Comparison of ENCODE assay signal across 10 cellular contexts in the genomic region with DNA sequence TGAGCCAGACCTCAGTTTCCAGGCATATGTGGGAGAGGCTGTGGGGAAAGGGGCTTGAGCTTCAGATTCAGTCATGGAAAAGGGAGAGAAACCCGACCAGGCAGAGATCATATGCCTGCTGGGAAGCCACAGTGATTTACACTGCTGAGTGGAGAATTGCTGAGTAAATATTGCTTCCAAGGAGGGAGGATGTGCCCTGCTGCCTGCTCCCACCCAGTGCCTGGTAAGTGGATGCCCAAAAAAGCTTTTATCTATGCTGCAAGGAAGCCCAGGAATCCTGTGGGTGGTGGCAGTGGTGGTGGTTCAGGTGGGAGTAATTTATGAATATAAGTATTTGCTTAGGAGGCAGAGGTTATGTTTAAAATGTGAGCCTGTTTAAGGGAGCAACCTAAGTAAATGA. TPM values are rescaled to one million over a fixed set of nuclear protein-coding genes. Genes with fewer than 3 reads are reported as not detected.
A peak's percentile ranks its signal among the peaks of the same experiment; 100 is the strongest.
DNase-seq lines count a peak whose midpoint lies in the region; ATAC-seq and TF ChIP-seq lines count a peak whose summit lies in the region.
"Had no signal": no experiment of that assay in that cellular context is flagged by ENCODE, and none has a peak within 500 bp of the region (broad histone marks: within the 10 kb centered on the region; RNA-seq: fewer than 3 reads in every experiment).

No MANE protein-coding gene starts in this region.

- no peak for TF ChIP-seq CTCF in esophagus muscularis mucosa (IDR thresholded peaks at IDR 0.05)
- no peak for TF ChIP-seq CTCF in dorsolateral prefrontal cortex (IDR thresholded peaks at IDR 0.05 in 54 of 56, conservative IDR thresholded peaks at IDR 0.05 in 2 of 56; ENCODE audit: low read depth in 1 of 56, partially characterized antibody in 56 of 56)

- no peaks in the 10 kb centered on the region for H3K27me3 ChIP-seq in esophagus muscularis mucosa
- no peaks in the 10 kb centered on the region for H3K27me3 ChIP-seq in rectal smooth muscle tissue (ENCODE audit: control insufficient read depth, insufficient read depth, low read length)
- no peaks in the 10 kb centered on the region for H3K27me3 ChIP-seq in dorsolateral prefrontal cortex

- TF ChIP-seq POLR2A in esophagus muscularis mucosa (IDR thresholded peaks at IDR 0.05; ENCODE audit: low read depth), result no peak

- H3K4me3 ChIP-seq in esophagus muscularis mucosa, result no peak overlapping the region
- no peak overlapping the region for H3K4me3 ChIP-seq in rectal smooth muscle tissue (ENCODE audit: low read length)
- H3K4me3 ChIP-seq in dorsolateral prefrontal cortex, result no peak overlapping the region

- peak; percentile 57 for DNase-seq in NCI-H345 (lab: John Stamatoyannopoulos, UW)
- DNase-seq in esophagus muscularis mucosa (ENCODE audit: extremely low spot score), result no peak
- no peak for DNase-seq in dorsolateral prefrontal cortex
- no peak for DNase-seq in activated gamma-delta T cell (lab: John Stamatoyannopoulos, UW)
- DNase-seq: activated T-cell treated with anti-CD3 and anti-CD28 coated beads, Interleukin-2, amount 50 U/mL, for 4 hours; stimulated activated CD8-positive, alpha-beta memory T cell treated with anti-CD3 and anti-CD28 coated beads, Interleukin-4, amount 100 ng/mL, for 48 hours had no signal

- TF ChIP-seq EP300 in esophagus muscularis mucosa (IDR thresholded peaks at IDR 0.05), result no peak

- no peaks in the 10 kb centered on the region for H3K9me3 ChIP-seq in esophagus muscularis mucosa

- H3K9ac ChIP-seq in rectal smooth muscle tissue (ENCODE audit: low read length), result no peak overlapping the region

- 38% methylated on average over 1 of the region's 1 CpG for WGBS in esophagus muscularis mucosa

- intact Hi-C loops in esophagus muscularis mucosa (cut with DNase I), result no loop called here
- intact Hi-C loops in dorsolateral prefrontal cortex (cut with DNase I), result no loop called here

- H3K27ac ChIP-seq in esophagus muscularis mucosa (replicated peaks in 1 of 4), result peak overlapping the region; percentile 39 to 64 (median 54)
- peak overlapping the region; percentile 68 for H3K27ac ChIP-seq in rectal smooth muscle tissue (ENCODE audit: low read depth, low read length)
- H3K27ac ChIP-seq in dorsolateral prefrontal cortex, result no peak overlapping the region

- H3K36me3 ChIP-seq in esophagus muscularis mucosa (no peaks in the 10 kb centered on the region), rectal smooth muscle tissue (ENCODE audit: control insufficient read depth, insufficient read depth, low read length) (no peaks in the 10 kb centered on the region)

- peaks cover 30 to 68% (median 55%) of the 10 kb centered on the region in 4 donors for H3K4me1 ChIP-seq in esophagus muscularis mucosa
- H3K4me1 ChIP-seq in rectal smooth muscle tissue (ENCODE audit: control insufficient read depth, insufficient read depth, low read length), result peaks cover 17% of the 10 kb centered on the region

- ATAC-seq in GM19023 (IDR thresholded peaks at IDR 0.05; ENCODE audit: unreplicated experiment) (peak; percentile 6), GM18502 (IDR thresholded peaks at IDR 0.05; ENCODE audit: poor library complexity, unreplicated experiment) (no peak), GM19324 (IDR thresholded peaks at IDR 0.05; ENCODE audit: low FRiP score, unreplicated experiment) (no peak)
- ATAC-seq: activated T-cell treated with anti-CD3 and anti-CD28 coated beads, Interleukin-2, amount 50 U/mL, for 4 hours had no signal

RNA-seq across cellular contexts. Expression of a gene that starts 39.5 kb away (rescaled TPM):
- 10 to 100 TPM in 2 of 4 donors, 1 to 10 TPM in 2; 4.0 to 19.5 (median 8.8) TPM for total RNA-seq in esophagus muscularis mucosa
- total RNA-seq in dorsolateral prefrontal cortex, result 10 to 100 TPM; 13.8 to 40.5 (median 27.1) TPM

Comparison
In these comparisons a context has a peak if more than half of its experiments do, and no peak if none do; other contexts are left out.
1. H3K27ac ChIP-seq: peak in esophagus muscularis mucosa (4 of 4) and rectal smooth muscle tissue (single experiment); none in dorsolateral prefrontal cortex (0 of 59).